In the genomic region with DNA sequence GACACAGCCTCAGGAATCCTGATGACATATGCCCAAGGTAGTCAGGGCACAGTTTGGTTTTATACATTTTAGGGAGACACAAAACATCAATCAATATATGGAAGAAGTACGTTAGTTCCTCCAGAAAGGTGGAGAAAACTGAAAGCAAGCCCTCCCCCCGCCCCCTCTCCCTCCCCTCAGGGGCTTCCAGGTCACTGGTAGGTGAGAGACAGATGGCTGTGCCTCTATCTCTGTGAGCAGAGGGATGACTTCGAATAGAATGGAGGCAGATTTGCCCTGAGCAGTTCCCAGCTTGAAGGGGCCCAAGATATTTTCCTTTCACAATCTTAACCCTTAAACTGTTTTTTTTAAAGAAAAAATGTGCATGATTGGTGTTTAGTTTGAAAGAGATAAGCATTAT, we compare ENCODE assay signal across 18 cellular contexts.
DNase-seq lines count a peak whose midpoint lies in the region; ATAC-seq and TF ChIP-seq lines count a peak whose summit lies in the region.
"Had no signal": no experiment of that assay in that cellular context is flagged by ENCODE, and none has a peak within 500 bp of the region (broad histone marks: within the 10 kb centered on the region; RNA-seq: fewer than 3 reads in every experiment).

No MANE protein-coding gene starts in this region.

- no peaks in the 10 kb centered on the region for H3K36me3 ChIP-seq in HUES48 (ENCODE audit: control insufficient read depth, insufficient read depth, low read length)

- H3K4me3 Mint-ChIP-seq in WTC11: no peak overlapping the region
- H3K4me3 Mint-ChIP-seq: CD8-positive, alpha-beta memory T cell; HFFc6; IgD-negative memory B cell had no signal

- no peak for TF ChIP-seq CTCF in C4-2B (conservative IDR thresholded peaks at IDR 0.05)
- TF ChIP-seq CTCF in WTC11 (IDR thresholded peaks at IDR 0.05): no peak

- in situ Hi-C loops in G401 (cut with HindIII; ENCODE audit: low sequenced_read_pairs): no loop called here

- no peaks in the 10 kb centered on the region for H3K9me3 ChIP-seq in HUES48 (ENCODE audit: control insufficient read depth, insufficient read depth, low read length)
- H3K9me3 ChIP-seq: Caco-2 had no signal

- POLR2A ChIA-PET in WTC11 (lab: Charles Lee): no interaction called here

- peaks cover 11% of the 10 kb centered on the region for H3K4me1 Mint-ChIP-seq in WTC11
- H3K4me1 Mint-ChIP-seq: CD8-positive, alpha-beta memory T cell; IgD-negative memory B cell had no signal

- H3K27ac Mint-ChIP-seq in WTC11: peak overlapping the region; percentile 94
- H3K27ac Mint-ChIP-seq: CD8-positive, alpha-beta memory T cell; HFFc6; IgD-negative memory B cell had no signal

- no peaks in the 10 kb centered on the region for H3K9me3 Mint-ChIP-seq in WTC11
- H3K9me3 Mint-ChIP-seq: HFFc6, IgD-negative memory B cell had no signal

- peak; percentile 79 for ATAC-seq in WTC11
- ATAC-seq in HG02840 (IDR thresholded peaks at IDR 0.05; ENCODE audit: low FRiP score, unreplicated experiment): no peak
- no peak for ATAC-seq in HG03342 (IDR thresholded peaks at IDR 0.05; ENCODE audit: unreplicated experiment)
- ATAC-seq: GM12878 had no signal

- no peaks in the 10 kb centered on the region for H3K27me3 ChIP-seq in HUES48 (ENCODE audit: control insufficient read depth, insufficient read depth, low read length)

- no peaks in the 10 kb centered on the region for H3K36me3 Mint-ChIP-seq in WTC11
- H3K36me3 Mint-ChIP-seq: CD8-positive, alpha-beta memory T cell; IgD-negative memory B cell had no signal

- no peak overlapping the region for H3K9ac ChIP-seq in HUES48 (ENCODE audit: low read depth, low read length)

- DNase-seq in WTC11 (ENCODE audit: low spot score) (no peak), iPS-NIHi11 (ENCODE audit: low spot score) (peak; percentile 4), ureter (ENCODE audit: low spot score) (no peak), G401 (ENCODE audit: low spot score) (no peak)
- DNase-seq: Caco-2; CD8-positive, alpha-beta memory T cell; DND-41; GOT3; HCEC 1CT; HFFc6 had no signal

- H3K4me3 ChIP-seq in HUES48 (ENCODE audit: low read depth, low read length): no peak overlapping the region
- H3K4me3 ChIP-seq: GM12878 had no signal

- H3K27me3 Mint-ChIP-seq in WTC11 (ENCODE audit: low read depth): no peaks in the 10 kb centered on the region
- H3K27me3 Mint-ChIP-seq: CD8-positive, alpha-beta memory T cell; IgD-negative memory B cell had no signal

- H3K4me1 ChIP-seq in HUES48 (ENCODE audit: control insufficient read depth, insufficient read depth, low read length): peaks cover 31% of the 10 kb centered on the region
- H3K4me1 ChIP-seq: Caco-2 had no signal

- 0 out of 2 replicates have a peak overlapping the region, but pooled peaks have one; percentile 19 for H3K27ac ChIP-seq in C4-2B
- H3K27ac ChIP-seq in HUES48 (ENCODE audit: low read depth, low read length): peak overlapping the region; percentile 80
- H3K27ac ChIP-seq: 22Rv1, HL-60 had no signal

- CTCF ChIA-PET in WTC11 (lab: Charles Lee): interaction anchor here (1.5 to 1.7 kb wide), 2 partner anchors 112 to 116 kb away, joined by 6 read pairs; no protein-coding TSS in a partner anchor

TF ChIP-seq in WTC11, 78 proteins besides CTCF, POLR2A, EP300 and RAD21:
- TF ChIP-seq, protein P1, sequence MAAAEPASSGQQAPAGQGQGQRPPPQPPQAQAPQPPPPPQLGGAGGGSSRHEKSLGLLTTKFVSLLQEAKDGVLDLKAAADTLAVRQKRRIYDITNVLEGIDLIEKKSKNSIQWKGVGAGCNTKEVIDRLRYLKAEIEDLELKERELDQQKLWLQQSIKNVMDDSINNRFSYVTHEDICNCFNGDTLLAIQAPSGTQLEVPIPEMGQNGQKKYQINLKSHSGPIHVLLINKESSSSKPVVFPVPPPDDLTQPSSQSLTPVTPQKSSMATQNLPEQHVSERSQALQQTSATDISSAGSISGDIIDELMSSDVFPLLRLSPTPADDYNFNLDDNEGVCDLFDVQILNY (CRISPR knock-in tag; IDR thresholded peaks at IDR 0.05): no peak
- TF ChIP-seq NFATC4 (CRISPR knock-in tag; IDR thresholded peaks at IDR 0.05) (no peak), SMAD4 (CRISPR knock-in tag; IDR thresholded peaks at IDR 0.05) (no peak), TCF7 (CRISPR knock-in tag; IDR thresholded peaks at IDR 0.05; ENCODE audit: low read depth) (no peak), ZNF423 (CRISPR knock-in tag; IDR thresholded peaks at IDR 0.05) (no peak), ZNF317 (CRISPR knock-in tag; IDR thresholded peaks at IDR 0.05; ENCODE audit: borderline replicate concordance, low read depth) (no peak), CBFB (CRISPR knock-in tag; IDR thresholded peaks at IDR 0.05; ENCODE audit: low read depth) (no peak), SP1 (CRISPR knock-in tag; conservative IDR thresholded peaks at IDR 0.05) (no peak), ESRRA (CRISPR knock-in tag; IDR thresholded peaks at IDR 0.05; ENCODE audit: borderline replicate concordance) (no peak), ZBTB21 (CRISPR knock-in tag; IDR thresholded peaks at IDR 0.05; ENCODE audit: borderline replicate concordance) (no peak), ZNF219 (CRISPR knock-in tag; IDR thresholded peaks at IDR 0.05; ENCODE audit: borderline replicate concordance) (no peak), CREM (CRISPR knock-in tag; IDR thresholded peaks at IDR 0.05) (no peak), TP53 (CRISPR knock-in tag; IDR thresholded peaks at IDR 0.05) (no peak), NR1H2 (CRISPR knock-in tag; IDR thresholded peaks at IDR 0.05) (no peak), NR2C2 (CRISPR knock-in tag; IDR thresholded peaks at IDR 0.05) (no peak)
- TF ChIP-seq, protein P2, sequence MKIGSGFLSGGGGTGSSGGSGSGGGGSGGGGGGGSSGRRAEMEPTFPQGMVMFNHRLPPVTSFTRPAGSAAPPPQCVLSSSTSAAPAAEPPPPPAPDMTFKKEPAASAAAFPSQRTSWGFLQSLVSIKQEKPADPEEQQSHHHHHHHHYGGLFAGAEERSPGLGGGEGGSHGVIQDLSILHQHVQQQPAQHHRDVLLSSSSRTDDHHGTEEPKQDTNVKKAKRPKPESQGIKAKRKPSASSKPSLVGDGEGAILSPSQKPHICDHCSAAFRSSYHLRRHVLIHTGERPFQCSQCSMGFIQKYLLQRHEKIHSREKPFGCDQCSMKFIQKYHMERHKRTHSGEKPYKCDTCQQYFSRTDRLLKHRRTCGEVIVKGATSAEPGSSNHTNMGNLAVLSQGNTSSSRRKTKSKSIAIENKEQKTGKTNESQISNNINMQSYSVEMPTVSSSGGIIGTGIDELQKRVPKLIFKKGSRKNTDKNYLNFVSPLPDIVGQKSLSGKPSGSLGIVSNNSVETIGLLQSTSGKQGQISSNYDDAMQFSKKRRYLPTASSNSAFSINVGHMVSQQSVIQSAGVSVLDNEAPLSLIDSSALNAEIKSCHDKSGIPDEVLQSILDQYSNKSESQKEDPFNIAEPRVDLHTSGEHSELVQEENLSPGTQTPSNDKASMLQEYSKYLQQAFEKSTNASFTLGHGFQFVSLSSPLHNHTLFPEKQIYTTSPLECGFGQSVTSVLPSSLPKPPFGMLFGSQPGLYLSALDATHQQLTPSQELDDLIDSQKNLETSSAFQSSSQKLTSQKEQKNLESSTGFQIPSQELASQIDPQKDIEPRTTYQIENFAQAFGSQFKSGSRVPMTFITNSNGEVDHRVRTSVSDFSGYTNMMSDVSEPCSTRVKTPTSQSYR (CRISPR knock-in tag; IDR thresholded peaks at IDR 0.05): no peak
- TF ChIP-seq, protein P3, sequence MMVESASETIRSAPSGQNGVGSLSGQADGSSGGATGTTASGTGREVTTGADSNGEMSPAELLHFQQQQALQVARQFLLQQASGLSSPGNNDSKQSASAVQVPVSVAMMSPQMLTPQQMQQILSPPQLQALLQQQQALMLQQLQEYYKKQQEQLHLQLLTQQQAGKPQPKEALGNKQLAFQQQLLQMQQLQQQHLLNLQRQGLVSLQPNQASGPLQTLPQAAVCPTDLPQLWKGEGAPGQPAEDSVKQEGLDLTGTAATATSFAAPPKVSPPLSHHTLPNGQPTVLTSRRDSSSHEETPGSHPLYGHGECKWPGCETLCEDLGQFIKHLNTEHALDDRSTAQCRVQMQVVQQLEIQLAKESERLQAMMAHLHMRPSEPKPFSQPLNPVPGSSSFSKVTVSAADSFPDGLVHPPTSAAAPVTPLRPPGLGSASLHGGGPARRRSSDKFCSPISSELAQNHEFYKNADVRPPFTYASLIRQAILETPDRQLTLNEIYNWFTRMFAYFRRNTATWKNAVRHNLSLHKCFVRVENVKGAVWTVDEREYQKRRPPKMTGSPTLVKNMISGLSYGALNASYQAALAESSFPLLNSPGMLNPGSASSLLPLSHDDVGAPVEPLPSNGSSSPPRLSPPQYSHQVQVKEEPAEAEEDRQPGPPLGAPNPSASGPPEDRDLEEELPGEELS (CRISPR knock-in tag; IDR thresholded peaks at IDR 0.05): no peak
- TF ChIP-seq, protein P4, sequence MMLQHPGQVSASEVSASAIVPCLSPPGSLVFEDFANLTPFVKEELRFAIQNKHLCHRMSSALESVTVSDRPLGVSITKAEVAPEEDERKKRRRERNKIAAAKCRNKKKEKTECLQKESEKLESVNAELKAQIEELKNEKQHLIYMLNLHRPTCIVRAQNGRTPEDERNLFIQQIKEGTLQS (CRISPR knock-in tag; conservative IDR thresholded peaks at IDR 0.05): no peak
- TF ChIP-seq, protein P5, sequence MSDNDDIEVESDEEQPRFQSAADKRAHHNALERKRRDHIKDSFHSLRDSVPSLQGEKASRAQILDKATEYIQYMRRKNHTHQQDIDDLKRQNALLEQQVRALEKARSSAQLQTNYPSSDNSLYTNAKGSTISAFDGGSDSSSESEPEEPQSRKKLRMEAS (CRISPR knock-in tag; IDR thresholded peaks at IDR 0.05): no peak
- TF ChIP-seq, protein P6, sequence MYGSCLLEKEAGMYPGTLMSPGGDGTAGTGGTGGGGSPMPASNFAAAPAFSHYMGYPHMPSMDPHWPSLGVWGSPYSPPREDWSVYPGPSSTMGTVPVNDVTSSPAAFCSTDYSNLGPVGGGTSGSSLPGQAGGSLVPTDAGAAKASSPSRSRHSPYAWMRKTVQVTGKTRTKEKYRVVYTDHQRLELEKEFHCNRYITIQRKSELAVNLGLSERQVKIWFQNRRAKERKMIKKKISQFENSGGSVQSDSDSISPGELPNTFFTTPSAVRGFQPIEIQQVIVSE (CRISPR knock-in tag; IDR thresholded peaks at IDR 0.05; ENCODE audit: borderline replicate concordance): no peak
